Comparison of ENCODE assay signal across 1 cellular context in the genomic region with DNA sequence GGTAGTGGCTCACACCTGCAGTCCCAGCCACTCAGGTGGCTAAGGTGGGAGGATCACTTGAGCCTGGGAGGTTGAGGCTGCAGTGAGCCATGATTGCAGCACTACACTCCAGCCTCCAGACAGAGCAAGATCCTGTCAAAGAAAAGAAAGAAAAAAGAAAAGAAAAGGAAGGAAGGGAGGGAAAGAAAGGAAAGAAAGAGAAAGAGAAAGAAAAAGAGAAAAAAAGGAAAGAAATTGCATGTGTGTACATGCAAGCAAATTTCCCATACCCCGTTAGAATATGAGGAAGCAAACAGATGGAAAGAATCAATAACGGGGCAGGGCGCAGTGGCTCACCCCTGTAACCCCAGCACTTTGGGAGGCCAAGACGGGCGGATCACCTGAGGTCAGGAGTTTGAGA.
TF ChIP-seq lines count a peak whose summit lies in the region.

No MANE protein-coding gene starts in this region.

TF ChIP-seq in HEK293T, 16 proteins besides CTCF, POLR2A, EP300 and RAD21:
- TF ChIP-seq SP1 (IDR thresholded peaks at IDR 0.05) (no peak), ZNF384 (IDR thresholded peaks at IDR 0.05) (no peak), HDGF (IDR thresholded peaks at IDR 0.05; ENCODE audit: borderline replicate concordance) (no peak), FOXK2 (IDR thresholded peaks at IDR 0.05) (no peak)
